ENCODE assay signal across 17 cellular contexts in genomic region chr10:122098924-122099323, GRCh38.
DNase-seq lines count a peak whose midpoint lies in the region; ATAC-seq and TF ChIP-seq lines count a peak whose summit lies in the region.
"Had no signal": no experiment of that assay in that cellular context is flagged by ENCODE, and none has a peak within 500 bp of the region (broad histone marks: within the 10 kb centered on the region; RNA-seq: fewer than 3 reads in every experiment).

No MANE protein-coding gene starts in this region.

- peaks cover 3% of the 10 kb centered on the region for H3K27me3 Mint-ChIP-seq in neural progenitor cell (ENCODE audit: insufficient read depth, low read depth)

- no peaks in the 10 kb centered on the region for H4K20me1 ChIP-seq in neural progenitor cell (ENCODE audit: low read depth)

- no peak overlapping the region for H2AFZ ChIP-seq in neural progenitor cell (replicated peaks)

- TF ChIP-seq CTCF in neural progenitor cell (IDR thresholded peaks at IDR 0.05), result no peak

- no peak overlapping the region for H3K9ac ChIP-seq in neural progenitor cell

- no peak overlapping the region for H3K4me2 ChIP-seq in neural progenitor cell

- ATAC-seq in Right ventricle myocardium superior (ENCODE audit: poor library complexity) (peak; percentile 41), GM21526 (IDR thresholded peaks at IDR 0.05; ENCODE audit: low FRiP score, unreplicated experiment) (no peak)
- ATAC-seq: HCT116 had no signal

- peak overlapping the region; percentile 59 for H3K27ac Mint-ChIP-seq in neural progenitor cell
- H3K27ac Mint-ChIP-seq: activated CD4-positive, alpha-beta T cell treated with anti-CD3 and anti-CD28 coated beads, Interleukin-2, amount 10 ng/mL, durations not matched to agents 24 days and 14 days; CD14-positive monocyte had no signal

- peaks cover 8% of the 10 kb centered on the region for H3K4me1 Mint-ChIP-seq in neural progenitor cell
- H3K4me1 Mint-ChIP-seq: activated CD4-positive, alpha-beta T cell treated with anti-CD3 and anti-CD28 coated beads, Interleukin-2, amount 10 ng/mL, durations not matched to agents 24 days and 14 days; CD14-positive monocyte had no signal

- no peaks in the 10 kb centered on the region for H3K36me3 Mint-ChIP-seq in neural progenitor cell
- H3K36me3 Mint-ChIP-seq: CD14-positive monocyte had no signal

- no peaks in the 10 kb centered on the region for H3K9me3 ChIP-seq in neural progenitor cell (ENCODE audit: low read depth)
- H3K9me3 ChIP-seq: ovary, tibial nerve had no signal

- intact Hi-C loops in Right ventricle myocardium superior (cut with DNase I) (no loop called here), cardiac septum (cut with DNase I) (no loop called here)

- no peak overlapping the region for H3K4me3 Mint-ChIP-seq in neural progenitor cell
- H3K4me3 Mint-ChIP-seq: activated CD4-positive, alpha-beta T cell treated with anti-CD3 and anti-CD28 coated beads, Interleukin-2, amount 10 ng/mL, durations not matched to agents 24 days and 14 days; CD14-positive monocyte had no signal

- no peaks in the 10 kb centered on the region for H3K27me3 ChIP-seq in neural progenitor cell
- H3K27me3 ChIP-seq: cardiac muscle cell, ovary, tibial nerve had no signal

- no peaks in the 10 kb centered on the region for H3K9me3 Mint-ChIP-seq in neural progenitor cell
- H3K9me3 Mint-ChIP-seq: activated CD4-positive, alpha-beta T cell treated with anti-CD3 and anti-CD28 coated beads, Interleukin-2, amount 10 ng/mL, durations not matched to agents 24 days and 14 days had no signal

- no peaks in the 10 kb centered on the region for H3K79me2 ChIP-seq in neural progenitor cell (ENCODE audit: low read depth)

- no peaks in the 10 kb centered on the region for H3F3A ChIP-seq in neural progenitor cell (ENCODE audit: low read depth)

- H3K36me3 ChIP-seq in neural progenitor cell, result no peaks in the 10 kb centered on the region
- H3K36me3 ChIP-seq: cardiac muscle cell, ovary, tibial nerve had no signal

- DNase-seq in Right ventricle myocardium superior, result no peak
- no peak for DNase-seq in cardiac septum (ENCODE audit: low spot score)
- DNase-seq in fibroblast of peridontal ligament (ENCODE audit: extremely low read depth), result peak; percentile 85
- DNase-seq in neural progenitor cell (ENCODE audit: low spot score), result no peak
- no peak for DNase-seq in HUDEP-2 (lab: John Stamatoyannopoulos, UW; ENCODE audit: unreplicated experiment in 76 of 76)
- no peak for DNase-seq in hippocampal formation (lab: John Stamatoyannopoulos, UW)
- DNase-seq in NCI-H2107 treated with DMSO at 0.1 percent for 48 hours (lab: John Stamatoyannopoulos, UW; ENCODE audit: unreplicated experiment), result no peak
- DNase-seq: activated CD4-positive, alpha-beta T cell treated with anti-CD3 and anti-CD28 coated beads, Interleukin-2, amount 10 ng/mL, durations not matched to agents 24 days and 14 days; activated effector memory CD4-positive, alpha-beta T cell treated with Interleukin-2 at 50 U/mL for 16 hours; KG1; NCI-H1048 had no signal

- H3K4me1 ChIP-seq in neural progenitor cell, result no peaks in the 10 kb centered on the region

- H3K4me3 ChIP-seq in neural progenitor cell, result no peak overlapping the region
- H3K4me3 ChIP-seq: cardiac muscle cell, ovary, tibial nerve had no signal

- H3K27ac ChIP-seq in neural progenitor cell, result no peak overlapping the region
- H3K27ac ChIP-seq: cardiac muscle cell, ovary, tibial nerve had no signal
